In genomic region chr20:41426976-41427375, GRCh38 we compare ENCODE assay signal across 1 cellular context.
A peak's percentile ranks its signal among the peaks of the same experiment; 100 is the strongest.
TF ChIP-seq lines count a peak whose summit lies in the region.

No MANE protein-coding gene starts in this region.

TF ChIP-seq in K562, 482 proteins besides CTCF, POLR2A, EP300 and RAD21:
- TF ChIP-seq FOXJ2 (tag; IDR thresholded peaks at IDR 0.05) (no peak), TEAD1 (CRISPR knock-in tag; IDR thresholded peaks at IDR 0.05) (no peak), BCLAF1 (IDR thresholded peaks at IDR 0.05; ENCODE audit: borderline replicate concordance in 1 of 2, control insufficient read depth in 1 of 2, low read depth in 2 of 2, low read length in 1 of 2) (no peak), ZBTB8A (IDR thresholded peaks at IDR 0.05; ENCODE audit: partially characterized antibody) (no peak), GMEB1 (CRISPR knock-in tag; IDR thresholded peaks at IDR 0.05) (no peak), ID3 (CRISPR knock-in tag; IDR thresholded peaks at IDR 0.05) (no peak), ID3 (tag; IDR thresholded peaks at IDR 0.05) (0 out of 2 replicates have a peak, but pooled peaks have one; percentile 24), PTRF (tag; IDR thresholded peaks at IDR 0.05) (no peak), ZNF668 (CRISPR knock-in tag; IDR thresholded peaks at IDR 0.05) (no peak), EHMT2 (IDR thresholded peaks at IDR 0.05) (peak; percentile 51; the same call in 1 of the 2 replicates), ZNF644 (tag; IDR thresholded peaks at IDR 0.05; ENCODE audit: low read depth) (no peak), SRF (CRISPR knock-in tag; IDR thresholded peaks at IDR 0.05) (peak in 1 of 2 experiments; percentile 68; a peak in 2 of 4 replicates), ARID4B (CRISPR knock-in tag; IDR thresholded peaks at IDR 0.05) (no peak), PHTF2 (CRISPR knock-in tag; IDR thresholded peaks at IDR 0.05) (no peak), GABPA (tag; conservative IDR thresholded peaks at IDR 0.05; ENCODE audit: low read depth) (no peak), CBX1 (IDR thresholded peaks at IDR 0.05; ENCODE audit: low read depth) (no peak), NONO (IDR thresholded peaks at IDR 0.05; ENCODE audit: low read depth in 2 of 2, low read length in 1 of 2) (no peak), NFATC3 (IDR thresholded peaks at IDR 0.05) (no peak), NFYB (IDR thresholded peaks at IDR 0.05; ENCODE audit: extremely low read depth, insufficient read length) (no peak), BRD9 (IDR thresholded peaks at IDR 0.05; ENCODE audit: low read depth, partially characterized antibody) (no peak), ZNF197 (CRISPR knock-in tag; IDR thresholded peaks at IDR 0.05; ENCODE audit: low read depth) (0 out of 2 replicates have a peak, but pooled peaks have one; percentile 9), E2F5 (CRISPR knock-in tag; IDR thresholded peaks at IDR 0.05) (no peak), CEBPB (tag; IDR thresholded peaks at IDR 0.05) (no peak), HMBOX1 (IDR thresholded peaks at IDR 0.05) (0 out of 2 replicates have a peak, but pooled peaks have one; percentile 14), PYGO2 (tag; IDR thresholded peaks at IDR 0.05) (no peak), ILF3 (IDR thresholded peaks at IDR 0.05; ENCODE audit: borderline replicate concordance) (no peak)
